ENCODE assay signal across 1 cellular context in the genomic region with DNA sequence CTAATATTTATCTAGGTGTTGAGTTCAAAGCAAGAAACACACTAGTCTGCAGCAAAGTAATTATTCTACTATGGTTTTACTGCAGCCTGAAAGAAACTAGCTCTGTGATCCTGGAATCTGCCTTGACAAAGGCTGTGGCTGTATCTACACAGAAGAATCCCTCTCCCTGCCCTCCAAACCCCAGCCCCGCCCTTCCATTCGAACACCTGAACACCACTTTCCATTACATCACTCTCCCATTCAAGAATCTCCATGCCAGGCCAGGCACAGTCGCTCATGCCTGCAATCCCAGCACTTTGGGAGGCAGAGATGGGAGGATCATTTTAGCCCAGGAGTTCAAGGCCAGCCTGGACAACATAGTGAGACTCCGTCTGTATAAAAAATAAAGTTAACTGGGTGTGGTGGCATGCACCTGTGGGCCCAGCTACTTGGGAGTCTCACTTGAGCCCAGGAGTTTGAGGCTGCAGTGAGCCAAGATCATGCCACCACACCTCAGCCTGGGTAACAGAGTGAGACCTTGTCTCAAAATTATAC.
TF ChIP-seq lines count a peak whose summit lies in the region.

No MANE protein-coding gene starts in this region.

TF ChIP-seq in IMR-90, 13 proteins besides CTCF, POLR2A, EP300 and RAD21 (continued from another document):
- TF ChIP-seq BHLHE40 (IDR thresholded peaks at IDR 0.05; ENCODE audit: low read depth, low read length) (no peak), CEBPB (IDR thresholded peaks at IDR 0.05; ENCODE audit: low read depth, low read length) (no peak), MAFK (IDR thresholded peaks at IDR 0.05; ENCODE audit: low read depth, low read length) (no peak), RFX5 (IDR thresholded peaks at IDR 0.05; ENCODE audit: low read depth, low read length) (no peak), NFE2L2 (IDR thresholded peaks at IDR 0.05; ENCODE audit: low read depth, low read length) (no peak), SMC3 (IDR thresholded peaks at IDR 0.05; ENCODE audit: low read depth, low read length) (no peak), CHD1 (IDR thresholded peaks at IDR 0.05; ENCODE audit: low read depth, low read length) (no peak), FOS (IDR thresholded peaks at IDR 0.05; ENCODE audit: low read depth, low read length) (no peak), MAZ (IDR thresholded peaks at IDR 0.05; ENCODE audit: borderline replicate concordance, low read depth, low read length) (no peak)
- TF ChIP-seq, protein P1, sequence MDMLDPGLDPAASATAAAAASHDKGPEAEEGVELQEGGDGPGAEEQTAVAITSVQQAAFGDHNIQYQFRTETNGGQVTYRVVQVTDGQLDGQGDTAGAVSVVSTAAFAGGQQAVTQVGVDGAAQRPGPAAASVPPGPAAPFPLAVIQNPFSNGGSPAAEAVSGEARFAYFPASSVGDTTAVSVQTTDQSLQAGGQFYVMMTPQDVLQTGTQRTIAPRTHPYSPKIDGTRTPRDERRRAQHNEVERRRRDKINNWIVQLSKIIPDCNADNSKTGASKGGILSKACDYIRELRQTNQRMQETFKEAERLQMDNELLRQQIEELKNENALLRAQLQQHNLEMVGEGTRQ (IDR thresholded peaks at IDR 0.05; ENCODE audit: low read depth, low read length) = no peak
- TF ChIP-seq, protein P2, sequence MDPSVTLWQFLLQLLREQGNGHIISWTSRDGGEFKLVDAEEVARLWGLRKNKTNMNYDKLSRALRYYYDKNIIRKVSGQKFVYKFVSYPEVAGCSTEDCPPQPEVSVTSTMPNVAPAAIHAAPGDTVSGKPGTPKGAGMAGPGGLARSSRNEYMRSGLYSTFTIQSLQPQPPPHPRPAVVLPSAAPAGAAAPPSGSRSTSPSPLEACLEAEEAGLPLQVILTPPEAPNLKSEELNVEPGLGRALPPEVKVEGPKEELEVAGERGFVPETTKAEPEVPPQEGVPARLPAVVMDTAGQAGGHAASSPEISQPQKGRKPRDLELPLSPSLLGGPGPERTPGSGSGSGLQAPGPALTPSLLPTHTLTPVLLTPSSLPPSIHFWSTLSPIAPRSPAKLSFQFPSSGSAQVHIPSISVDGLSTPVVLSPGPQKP (IDR thresholded peaks at IDR 0.05; ENCODE audit: borderline replicate concordance, low read depth, low read length) = no peak
